In genomic region chr7:22822486-22823141, GRCh38 we compare ENCODE assay signal across 8 cellular contexts. TPM values are rescaled to one million over a fixed set of nuclear protein-coding genes. Genes with fewer than 3 reads are reported as not detected.
A peak's percentile ranks its signal among the peaks of the same experiment; 100 is the strongest.
DNase-seq lines count a peak whose midpoint lies in the region; ATAC-seq and TF ChIP-seq lines count a peak whose summit lies in the region.

Gene TOMM7 (minus strand): TSS chr7:22822849. CDS start chr7:22822779, 70 bp downstream.

- no peak for TF ChIP-seq CTCF in DOHH2 (IDR thresholded peaks at IDR 0.05; ENCODE audit: low read depth, low read length, poor library complexity, severe bottlenecking)
- peak; percentile 54 to 83 (median 60) for TF ChIP-seq CTCF in esophagus squamous epithelium (IDR thresholded peaks at IDR 0.05)

- intact Hi-C loops in esophagus squamous epithelium (cut with DNase I): no loop called here

- H3K79me2 ChIP-seq in DOHH2 (ENCODE audit: control insufficient read depth, low read length): peaks cover 46% of the 10 kb centered on the region
- H3K79me2 ChIP-seq in Karpas-422 (ENCODE audit: low read length): peaks cover 44% of the 10 kb centered on the region

- H2AFZ ChIP-seq in Karpas-422 (ENCODE audit: low read length): peak within 1 kb of the TSS; percentile 77

- H3K27ac ChIP-seq in DOHH2 (ENCODE audit: low read depth, low read length) (peak within 1 kb of the TSS; percentile 14; the same call in 1 of the 2 replicates), Karpas-422 (ENCODE audit: low read length) (peak within 1 kb of the TSS; percentile 24; the same call in 1 of the 2 replicates), esophagus squamous epithelium (peak within 1 kb of the TSS; percentile 80 to 91 (median 88))

- H3K9me2 ChIP-seq in DOHH2 (replicated peaks; ENCODE audit: control insufficient read depth, low read length): no peaks in the 10 kb centered on the region
- no peaks in the 10 kb centered on the region for H3K9me2 ChIP-seq in Karpas-422 (replicated peaks; ENCODE audit: insufficient read depth, low read length)

- peak; percentile 84 for ATAC-seq in GM21825 (IDR thresholded peaks at IDR 0.05; ENCODE audit: unreplicated experiment)

- TF ChIP-seq POLR2A in esophagus squamous epithelium (IDR thresholded peaks at IDR 0.05): peak in 3 of 4 donors; percentile 33 to 83 (median 49)

- WGBS in esophagus squamous epithelium, 2 donors: 0 to 1% methylated on average over 22 to 33 of the region's 38 CpGs

- H3K9me3 ChIP-seq in DOHH2 (ENCODE audit: control insufficient read depth, insufficient read depth, low read length) (no peaks in the 10 kb centered on the region), Karpas-422 (ENCODE audit: low read length) (no peaks in the 10 kb centered on the region), esophagus squamous epithelium (no peaks in the 10 kb centered on the region)

- H3K9ac ChIP-seq in Karpas-422 (ENCODE audit: low read length): peak within 1 kb of the TSS; percentile 87

- H3F3A ChIP-seq in DOHH2 (ENCODE audit: control insufficient read depth, insufficient read depth): no peaks in the 10 kb centered on the region

- H3K27me3 ChIP-seq in DOHH2 (ENCODE audit: control insufficient read depth, low read length) (no peaks in the 10 kb centered on the region), Karpas-422 (ENCODE audit: low read length) (no peaks in the 10 kb centered on the region), esophagus squamous epithelium (peaks cover 0 to 12% (median 0%) of the 10 kb centered on the region in 4 donors)

- H3K36me3 ChIP-seq in DOHH2 (ENCODE audit: control insufficient read depth, low read length): peaks cover 28% of the 10 kb centered on the region
- peaks cover 5% of the 10 kb centered on the region; the same call in 1 of the 2 replicates for H3K36me3 ChIP-seq in Karpas-422 (ENCODE audit: insufficient read depth, low read length)
- peaks cover 0 to 14% (median 0%) of the 10 kb centered on the region in 3 donors for H3K36me3 ChIP-seq in esophagus squamous epithelium

- H3K4me3 ChIP-seq in DOHH2 (ENCODE audit: low read length): peak within 1 kb of the TSS; percentile 80
- peak within 1 kb of the TSS; percentile 84 for H3K4me3 ChIP-seq in Karpas-422 (ENCODE audit: low read length)
- H3K4me3 ChIP-seq in esophagus squamous epithelium: peak within 1 kb of the TSS; percentile 70 to 88 (median 81)

- peak; percentile 99 for DNase-seq in Karpas-422
- DNase-seq in RKO (ENCODE audit: low spot score): peak; percentile 97
- peak; percentile 81 for DNase-seq in activated T-helper 1 cell treated with Interleukin-2 at 50 U/mL for 16 hours (ENCODE audit: low read depth)
- peak; percentile 34 for DNase-seq in esophagus squamous epithelium (lab: John Stamatoyannopoulos, UW)
- peak; percentile 99 for DNase-seq in myocyte (ENCODE audit: low read depth)
- DNase-seq in stimulated activated CD8-positive, alpha-beta memory T cell treated with anti-CD3 and anti-CD28 coated beads, Interleukin-7, amount 100 ng/mL, for 48 hours (ENCODE audit: extremely low read depth in 1 of 2, low read depth in 1 of 2): peak; percentile 71 to 83

- H4K20me1 ChIP-seq in DOHH2 (ENCODE audit: control insufficient read depth, insufficient read depth, low read depth, low read length) (peaks cover 8% of the 10 kb centered on the region; the same call in 1 of the 2 replicates), Karpas-422 (ENCODE audit: insufficient read depth, low read depth, low read length) (no peaks in the 10 kb centered on the region)

- H3K4me1 ChIP-seq in DOHH2 (ENCODE audit: control insufficient read depth, low read length) (peaks cover 35% of the 10 kb centered on the region), Karpas-422 (ENCODE audit: low read length) (peaks cover 24% of the 10 kb centered on the region), esophagus squamous epithelium (peaks cover 5 to 45% (median 14%) of the 10 kb centered on the region in 3 donors)

- H3K4me2 ChIP-seq in DOHH2 (ENCODE audit: low read length): peak within 1 kb of the TSS; percentile 62
- H3K4me2 ChIP-seq in Karpas-422 (ENCODE audit: low read depth, low read length, poor library complexity, severe bottlenecking): peak within 1 kb of the TSS; percentile 86

RNA-seq across cellular contexts. Expression of gene TOMM7, which starts in this region (rescaled TPM):
- total RNA-seq in Karpas-422 (2014; rRNA removed; shearing (Covaris generic); ENCODE audit: low replicate concordance): 169 and 170 TPM in 2 replicates
- 100 to 1,000 TPM in 2 of 4 donors, 10 to 100 TPM in 2; 73.2 to 217 (median 126) TPM for total RNA-seq in esophagus squamous epithelium
- total RNA-seq in myocyte: 89.6 and 272 TPM in 2 replicates
- polyA plus RNA-seq in myocyte (2012): 1,878 TPM

Comparison
In these comparisons a context has a peak if more than half of its experiments do, and no peak if none do; other contexts are left out.
1. Peak in every context shown above with its lines: DNase-seq, ATAC-seq, H3K4me3 ChIP-seq and H3K27ac ChIP-seq.
2. H3K27ac ChIP-seq: peak in every context shown above with its lines; median percentile 88 in esophagus squamous epithelium; 24 in Karpas-422; 14 in DOHH2.
3. DNase-seq: peak in every context shown above with its lines; median percentile 99 in Karpas-422; 99 in myocyte; 97 in RKO; 81 in activated T-helper 1 cell treated with Interleukin-2 at 50 U/mL for 16 hours; 77 in stimulated activated CD8-positive, alpha-beta memory T cell treated with anti-CD3 and anti-CD28 coated beads, Interleukin-7, amount 100 ng/mL, for 48 hours; 34 in esophagus squamous epithelium.